Comparison of ENCODE assay signal across 21 cellular contexts in genomic region chr10:92052088-92052487, GRCh38.
"Had no signal": no experiment of that assay in that cellular context is flagged by ENCODE, and none has a peak within 500 bp of the region (broad histone marks: within the 10 kb centered on the region; RNA-seq: fewer than 3 reads in every experiment).

No MANE protein-coding gene starts in this region.

- H3K9me3 ChIP-seq: adrenal gland, esophagus muscularis mucosa, pancreas, tibial nerve had no signal

- H3K4me3 ChIP-seq: adrenal gland, cardiac muscle cell, coronary artery, esophagus muscularis mucosa, neural progenitor cell, pancreas, tibial nerve had no signal

- DNase-seq: activated CD4-positive, alpha-beta memory T cell treated with anti-CD3 and anti-CD28 coated beads for 36 hours; activated CD4-positive, alpha-beta T cell treated with anti-CD3 and anti-CD28 coated beads for 36 hours; activated naive CD4-positive, alpha-beta T cell treated with anti-CD3 and anti-CD28 coated beads, Interleukin-2, amount 50 U/mL, for 16 hours; activated T-cell treated with anti-CD3 and anti-CD28 coated beads, Interleukin-2, amount 50 U/mL, for 24 hours; adrenal gland; effector CD4-positive, alpha-beta T cell; hypothalamus; kidney; mammary epithelial cell; naive B cell; pancreas; retina; stimulated activated CD4-positive, alpha-beta T cell treated with anti-CD3 and anti-CD28 coated beads, Interleukin-2, amount 100 ng/mL, for 48 hours; T-cell; T1000 had no signal

- H3K36me3 ChIP-seq: cardiac muscle cell, neural progenitor cell had no signal

- H3K4me1 ChIP-seq: adrenal gland, esophagus muscularis mucosa, pancreas, tibial nerve had no signal

- ATAC-seq: activated CD4-positive, alpha-beta T cell treated with anti-CD3 and anti-CD28 coated beads for 36 hours; stimulated activated memory B cell treated with anti-CD40 and anti-IgM and Interleukin-4, amounts not matched to agents 10 μg/mL and 1 μg/mL and 100 μg/mL, for 72 hours; T-cell had no signal

- H3K27me3 ChIP-seq: adrenal gland, cardiac muscle cell, esophagus muscularis mucosa, neural progenitor cell, pancreas, tibial nerve had no signal

- H3K27ac ChIP-seq: adrenal gland, cardiac muscle cell, coronary artery, esophagus muscularis mucosa, neural progenitor cell, pancreas, tibial nerve had no signal
